In the genomic region with DNA sequence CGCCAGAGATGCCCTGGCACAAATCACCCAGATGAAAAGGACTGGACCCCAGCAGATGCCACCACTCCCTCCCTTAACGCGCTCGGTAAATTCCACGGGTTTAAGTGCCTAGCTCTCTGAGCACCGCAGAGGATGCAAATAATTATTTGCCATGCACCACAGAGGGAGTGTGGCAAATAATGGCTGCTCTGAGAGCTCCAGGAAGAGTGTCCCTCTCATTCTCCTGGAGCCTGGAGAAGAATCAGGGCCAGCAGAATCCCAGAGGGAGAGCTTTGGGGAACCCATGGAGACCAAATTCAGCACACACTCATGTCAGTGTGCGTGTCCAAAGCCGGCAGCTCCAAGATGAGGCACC, we compare ENCODE assay signal across 23 cellular contexts. TPM values are rescaled to one million over a fixed set of nuclear protein-coding genes. Genes with fewer than 3 reads are reported as not detected.
DNase-seq lines count a peak whose midpoint lies in the region; ATAC-seq and TF ChIP-seq lines count a peak whose summit lies in the region.
"Had no signal": no experiment of that assay in that cellular context is flagged by ENCODE, and none has a peak within 500 bp of the region (broad histone marks: within the 10 kb centered on the region; RNA-seq: fewer than 3 reads in every experiment).

No MANE protein-coding gene starts in this region.

- H3K23ac ChIP-seq in trophoblast cell (ENCODE audit: low read length): no peak overlapping the region

- peak overlapping the region; percentile 33 for H3K4me3 ChIP-seq in AG10803 (ENCODE audit: low read length)
- H3K4me3 ChIP-seq in endodermal cell (ENCODE audit: low read length): no peak overlapping the region
- no peak overlapping the region for H3K4me3 ChIP-seq in trophoblast cell (ENCODE audit: low read depth, low read length)
- no peak overlapping the region for H3K4me3 ChIP-seq in lower leg skin (ENCODE audit: low read depth, poor library complexity, severe bottlenecking)
- H3K4me3 ChIP-seq in ovary: no peak overlapping the region
- H3K4me3 ChIP-seq in mucosa of descending colon: no peak overlapping the region
- H3K4me3 ChIP-seq in gastroesophageal sphincter: no peak overlapping the region
- H3K4me3 ChIP-seq: colonic mucosa, pancreas, skin epidermis had no signal

- no peak overlapping the region for H3K27ac ChIP-seq in endodermal cell (ENCODE audit: low read depth, low read length)
- peak overlapping the region; percentile 15 for H3K27ac ChIP-seq in trophoblast cell (ENCODE audit: low read depth, low read length)
- no peak overlapping the region for H3K27ac ChIP-seq in ovary
- no peak overlapping the region for H3K27ac ChIP-seq in gastroesophageal sphincter
- H3K27ac ChIP-seq: C4-2B, colonic mucosa, pancreas had no signal

- H3K27me3 ChIP-seq in endodermal cell (ENCODE audit: control insufficient read depth, insufficient read depth, low read length, poor library complexity, severe bottlenecking) (no peaks in the 10 kb centered on the region), trophoblast cell (ENCODE audit: insufficient read depth, low read length) (no peaks in the 10 kb centered on the region), ovary (no peaks in the 10 kb centered on the region), gastroesophageal sphincter (peaks cover 43% of the 10 kb centered on the region)
- H3K27me3 ChIP-seq: colonic mucosa, pancreas had no signal

- H3K4me1 Mint-ChIP-seq in endodermal cell: peaks cover 21% of the 10 kb centered on the region
- H3K4me1 Mint-ChIP-seq: IgD-negative memory B cell, T-helper 17 cell had no signal

- no peaks in the 10 kb centered on the region for H3K79me2 ChIP-seq in trophoblast cell (ENCODE audit: control insufficient read depth, insufficient read depth, low read length, poor library complexity)

- H3K4me3 Mint-ChIP-seq in endodermal cell: no peak overlapping the region
- H3K4me3 Mint-ChIP-seq: activated B cell treated with CpG ODN at 0.5 μM for 24 hours; activated CD8-positive, alpha-beta T cell treated with anti-CD3 and anti-CD28 coated beads for 36 hours; IgD-negative memory B cell; T-helper 17 cell had no signal

- H3K4me1 ChIP-seq in endodermal cell (ENCODE audit: control insufficient read depth, insufficient read depth, low read length) (no peaks in the 10 kb centered on the region), trophoblast cell (ENCODE audit: control insufficient read depth in 1 of 2, insufficient read depth in 2 of 2, low read length in 2 of 2) (peaks cover 7 to 12% of the 10 kb centered on the region in 2 experiments), ovary (ENCODE audit: insufficient read depth) (no peaks in the 10 kb centered on the region), mucosa of descending colon (ENCODE audit: low read depth) (peaks cover 4% of the 10 kb centered on the region), gastroesophageal sphincter (no peaks in the 10 kb centered on the region)
- H3K4me1 ChIP-seq: colonic mucosa, pancreas had no signal

- H3K9ac ChIP-seq in endodermal cell (ENCODE audit: extremely low read depth, low read length, poor library complexity, severe bottlenecking) (no peak overlapping the region), trophoblast cell (ENCODE audit: low read length) (no peak overlapping the region)

- TF ChIP-seq CTCF in AG10803 (conservative IDR thresholded peaks at IDR 0.05; ENCODE audit: low read length) (peak; percentile 32; the same call in 1 of the 2 replicates), endodermal cell (conservative IDR thresholded peaks at IDR 0.05) (no peak), lower leg skin (IDR thresholded peaks at IDR 0.05) (no peak), ovary (IDR thresholded peaks at IDR 0.05) (no peak), mucosa of descending colon (IDR thresholded peaks at IDR 0.05) (no peak), gastroesophageal sphincter (IDR thresholded peaks at IDR 0.05) (no peak)

- H3K9me3 ChIP-seq in endodermal cell (ENCODE audit: control insufficient read depth, low read length) (no peaks in the 10 kb centered on the region), trophoblast cell (ENCODE audit: insufficient read depth, low read depth, low read length) (no peaks in the 10 kb centered on the region), ovary (no peaks in the 10 kb centered on the region), mucosa of descending colon (no peaks in the 10 kb centered on the region), gastroesophageal sphincter (no peaks in the 10 kb centered on the region)
- H3K9me3 ChIP-seq: colonic mucosa, pancreas had no signal

- H3K9me3 Mint-ChIP-seq in endodermal cell: no peaks in the 10 kb centered on the region
- H3K9me3 Mint-ChIP-seq: activated B cell treated with CpG ODN at 0.5 μM for 24 hours; activated CD8-positive, alpha-beta T cell treated with anti-CD3 and anti-CD28 coated beads for 36 hours had no signal

- H3K36me3 ChIP-seq in endodermal cell (ENCODE audit: control insufficient read depth, insufficient read depth, low read length): no peaks in the 10 kb centered on the region
- no peaks in the 10 kb centered on the region for H3K36me3 ChIP-seq in trophoblast cell (ENCODE audit: control insufficient read depth in 1 of 2, insufficient read depth in 2 of 2, low read length in 2 of 2)
- no peaks in the 10 kb centered on the region for H3K36me3 ChIP-seq in ovary
- H3K36me3 ChIP-seq in mucosa of descending colon (ENCODE audit: low read depth): no peaks in the 10 kb centered on the region
- H3K36me3 ChIP-seq in gastroesophageal sphincter: no peaks in the 10 kb centered on the region
- H3K36me3 ChIP-seq: colonic mucosa, pancreas had no signal

- no peaks in the 10 kb centered on the region for H3K36me3 Mint-ChIP-seq in endodermal cell (ENCODE audit: low read depth)
- H3K36me3 Mint-ChIP-seq: IgD-negative memory B cell had no signal

- DNase-seq in AG10803 (ENCODE audit: low read depth) (no peak), NCI-H526 treated with DMSO at 0.1 percent for 48 hours (lab: John Stamatoyannopoulos, UW) (peak; percentile 10), endodermal cell (no peak), trophoblast cell (no peak), lower leg skin (ENCODE audit: low spot score in 2 of 2) (no peak), ovary (no peak), mucosa of descending colon (no peak)
- DNase-seq: activated B cell treated with CpG ODN at 0.5 μM for 24 hours; activated CD8-positive, alpha-beta T cell treated with anti-CD3 and anti-CD28 coated beads for 36 hours; activated naive CD4-positive, alpha-beta T cell treated with anti-CD3 and anti-CD28 coated beads, Interleukin-2, amount 50 U/mL, for 16 hours; activated T-cell treated with anti-CD3 and anti-CD28 coated beads, Interleukin-2, amount 50 U/mL, for 48 hours; colonic mucosa; left colon; NCI-H187 treated with DMSO at 0.1 percent for 48 hours; pancreas; Right ventricle myocardium superior; stimulated activated CD4-positive, alpha-beta T cell treated with anti-CD3 and anti-CD28 coated beads, Interleukin-4, amount 100 ng/mL, for 24 hours; T-helper 17 cell had no signal

- no peak overlapping the region for H2BK120ac ChIP-seq in trophoblast cell (ENCODE audit: insufficient read depth, low read length, poor library complexity)

- no peak overlapping the region for H2BK5ac ChIP-seq in trophoblast cell (ENCODE audit: low read depth, low read length, poor library complexity)

- intact Hi-C loops in lower leg skin (cut with DNase I; ENCODE audit: low total_unique reads): no loop called here
- intact Hi-C loops in ovary (cut with DNase I): no loop called here
- intact Hi-C loops in mucosa of descending colon (cut with DNase I, micrococcal nuclease): no loop called here

- no peak overlapping the region for H3K14ac ChIP-seq in trophoblast cell (ENCODE audit: low read length)

- peak overlapping the region; percentile 66 for H3K27ac Mint-ChIP-seq in endodermal cell
- H3K27ac Mint-ChIP-seq: activated B cell treated with CpG ODN at 0.5 μM for 24 hours; activated CD8-positive, alpha-beta T cell treated with anti-CD3 and anti-CD28 coated beads for 36 hours; T-helper 17 cell had no signal

- H4K12ac ChIP-seq in trophoblast cell (ENCODE audit: low read depth, low read length): no peak overlapping the region

- H3K27me3 Mint-ChIP-seq in endodermal cell (ENCODE audit: insufficient read depth): no peaks in the 10 kb centered on the region

- H3K4ac ChIP-seq in trophoblast cell (ENCODE audit: low read depth, low read length): no peak overlapping the region

- 79 to 87% methylated on average over 4 to 8 of the region's 8 CpGs for WGBS in endodermal cell (ENCODE audit: insufficient coverage in 1 of 2, insufficient read length in 1 of 2), 2 experiments
- no CpG with 5 or more reads among the region's 8 CpGs for WGBS in trophoblast cell (ENCODE audit: extremely low coverage, insufficient coverage, insufficient read length)
- 38 to 57% methylated on average over 8 of the region's 8 CpGs for WGBS in lower leg skin, 2 donors
- WGBS in ovary, 3 donors: 41 to 45% (median 42%) methylated on average over 8 of the region's 8 CpGs
- WGBS in gastroesophageal sphincter (ENCODE audit: low coverage in 1 of 2), 2 donors: 20 to 80% methylated on average over 1 of the region's 8 CpGs

- TF ChIP-seq POLR2A in lower leg skin (IDR thresholded peaks at IDR 0.05): no peak
- TF ChIP-seq POLR2A in ovary (IDR thresholded peaks at IDR 0.05): no peak
- no peak for TF ChIP-seq POLR2A in gastroesophageal sphincter (IDR thresholded peaks at IDR 0.05)

- H3K79me1 ChIP-seq in trophoblast cell (ENCODE audit: low read length): no peaks in the 10 kb centered on the region

- no peak overlapping the region for H4K8ac ChIP-seq in trophoblast cell (ENCODE audit: low read depth, low read length)

- H3K4me2 ChIP-seq in trophoblast cell (ENCODE audit: low read length): no peak overlapping the region

- no peak overlapping the region for H2AK5ac ChIP-seq in trophoblast cell (ENCODE audit: low read length)

- no peak overlapping the region for H3K18ac ChIP-seq in trophoblast cell (ENCODE audit: low read length)

- no peak overlapping the region for H2BK12ac ChIP-seq in trophoblast cell (ENCODE audit: low read length)

- ATAC-seq in mucosa of descending colon (no peak), gastroesophageal sphincter (no peak)
- ATAC-seq: activated CD8-positive, alpha-beta T cell treated with anti-CD3 and anti-CD28 coated beads for 36 hours; T-helper 17 cell had no signal

- TF ChIP-seq EP300 in ovary (IDR thresholded peaks at IDR 0.05) (no peak), gastroesophageal sphincter (IDR thresholded peaks at IDR 0.05) (no peak)

- no peak overlapping the region for H2AFZ ChIP-seq in trophoblast cell (ENCODE audit: insufficient read depth, low read length, poor library complexity)

- peak overlapping the region; percentile 21 for H4K91ac ChIP-seq in trophoblast cell (ENCODE audit: low read depth, low read length)

RNA-seq across cellular contexts. Expression of a gene that starts 0.7 kb away (rescaled TPM):
- total RNA-seq in endodermal cell (1 to 10 TPM in 1 of 2 donors, under 1 TPM in 1; 0.49 to 1.6 TPM), lower leg skin (not detected), ovary (under 1 TPM in 6 of 7 donors, not detected in 1; 0.13 to 0.86 (median 0.43) TPM), mucosa of descending colon (under 1 TPM in 2 of 3 donors, not detected in 1; 0.14 to 0.26 TPM), gastroesophageal sphincter (not detected)
- 0.43 TPM for polyA plus RNA-seq in endodermal cell (2013, experiment 1 of 2)
- polyA plus RNA-seq in endodermal cell (2013, experiment 2 of 2): 0.91 TPM
- 0.26 and 0.47 TPM in 2 replicates for polyA plus RNA-seq in trophoblast cell (2013)
- under 1 TPM; 0.15 to 0.57 TPM for polyA plus RNA-seq in ovary
- total RNA-seq: activated CD8-positive, alpha-beta T cell treated with anti-CD3 and anti-CD28 coated beads for 36 hours; Right ventricle myocardium superior; subcutaneous adipose tissue had no signal
- polyA plus RNA-seq: IgD-negative memory B cell had no signal

RNA-seq across cellular contexts. Expression of a gene that starts 42.5 kb away (rescaled TPM):
- total RNA-seq in endodermal cell (10 to 100 TPM; 16.2 to 24.9 TPM), lower leg skin (1 to 10 TPM; 1.3 to 7.3 (median 2.2) TPM), ovary (10 to 100 TPM in 4 of 7 donors, 1 to 10 TPM in 3; 6.1 to 15.7 (median 10.6) TPM), mucosa of descending colon (1 to 10 TPM; 4.7 to 6.6 (median 6.0) TPM), gastroesophageal sphincter (1 to 10 TPM; 2.2 to 4.8 (median 3.7) TPM)
- 22.9 TPM for polyA plus RNA-seq in endodermal cell (2013, experiment 1 of 2)
- polyA plus RNA-seq in endodermal cell (2013, experiment 2 of 2): 20.2 TPM
- 5.2 and 6.2 TPM in 2 replicates for polyA plus RNA-seq in trophoblast cell (2013)
- polyA plus RNA-seq in ovary: 1 to 10 TPM; 4.2 to 5.6 TPM
